Comparison of ENCODE assay signal across 2 cellular contexts in genomic region chr10:43197834-43198681, GRCh38.
A peak's percentile ranks its signal among the peaks of the same experiment; 100 is the strongest.
TF ChIP-seq lines count a peak whose summit lies in the region.

No MANE protein-coding gene starts in this region.

TF ChIP-seq in Ishikawa, 13 proteins besides CTCF, POLR2A, EP300 and RAD21 (continued from another document):
- no peak for TF ChIP-seq REST (IDR thresholded peaks at IDR 0.05; ENCODE audit: low read depth)
- no peak for TF ChIP-seq CREB1 (IDR thresholded peaks at IDR 0.05; ENCODE audit: low read depth)
- no peak for TF ChIP-seq USF1 (IDR thresholded peaks at IDR 0.05)

TF ChIP-seq in K562, 482 proteins besides CTCF, POLR2A, EP300 and RAD21 (continued from another document):
- no peak for TF ChIP-seq RERE (CRISPR knock-in tag; IDR thresholded peaks at IDR 0.05; ENCODE audit: borderline replicate concordance)
- TF ChIP-seq PRDM10 (IDR thresholded peaks at IDR 0.05; ENCODE audit: partially characterized antibody) = peak; percentile 24
